34 cellular contexts compared by ENCODE assay signal in the genomic region with DNA sequence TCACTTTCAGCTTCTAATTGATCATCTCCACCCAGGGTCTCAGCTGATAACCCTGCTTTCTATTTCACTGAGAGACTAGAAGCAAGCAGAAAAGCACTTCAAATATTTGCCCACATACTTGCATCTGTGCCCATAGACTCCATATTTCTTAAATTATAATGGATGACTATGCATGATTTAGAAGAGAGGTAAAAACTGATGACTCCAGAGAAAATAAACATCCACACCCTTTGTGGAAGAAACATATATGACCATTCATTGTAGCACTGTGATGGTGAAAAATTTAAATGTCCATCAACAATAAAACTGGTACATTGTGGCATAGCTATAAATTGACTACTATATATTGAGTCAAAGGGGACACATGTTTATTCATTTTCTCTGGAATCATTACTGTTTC. TPM values are rescaled to one million over a fixed set of nuclear protein-coding genes. Genes with fewer than 3 reads are reported as not detected.
DNase-seq lines count a peak whose midpoint lies in the region; ATAC-seq, FAIRE-seq and TF ChIP-seq lines count a peak whose summit lies in the region.
"Had no signal": no experiment of that assay in that cellular context is flagged by ENCODE, and none has a peak within 500 bp of the region (broad histone marks: within the 10 kb centered on the region; RNA-seq: fewer than 3 reads in every experiment).

No MANE protein-coding gene starts in this region.

- H3K9ac ChIP-seq in HepG2 (ENCODE audit: insufficient read depth, low read depth, low read length) (no peak overlapping the region), MM.1S (ENCODE audit: low read length) (no peak overlapping the region), K562 (ENCODE audit: insufficient read depth in 1 of 2, low read depth in 2 of 2, low read length in 2 of 2) (no peak overlapping the region)
- H3K9ac ChIP-seq: BLaER1; BLaER1 treated with 17β-estradiol and CSF1 and Interleukin-3, amounts not matched to agents 10 nM and 100 nM had no signal

- no peaks in the 10 kb centered on the region for H4K20me1 ChIP-seq in HepG2 (ENCODE audit: insufficient read depth, low read length)
- no peaks in the 10 kb centered on the region for H4K20me1 ChIP-seq in MM.1S (ENCODE audit: insufficient read depth, low read length)
- no peaks in the 10 kb centered on the region for H4K20me1 ChIP-seq in K562 (replicated peaks; ENCODE audit: control insufficient read depth, insufficient read depth, low read length)
- H4K20me1 ChIP-seq in hepatocyte (ENCODE audit: insufficient read depth, poor library complexity, severe bottlenecking): no peaks in the 10 kb centered on the region
- H4K20me1 ChIP-seq: BLaER1 had no signal

- H3K36me3 ChIP-seq in HepG2 (replicated peaks in 1 of 2; ENCODE audit: control insufficient read depth in 1 of 2, insufficient read depth in 2 of 2, low read length in 2 of 2) (peaks cover 1 to 5% of the 10 kb centered on the region in 2 experiments; a peak in 1 of 5 replicates), right lobe of liver (no peaks in the 10 kb centered on the region), MM.1S (replicated peaks; ENCODE audit: insufficient read depth, low read length) (no peaks in the 10 kb centered on the region), K562 (ENCODE audit: control insufficient read depth, insufficient read depth, low read length) (peaks cover 19% of the 10 kb centered on the region; the same call in 2 of the 3 replicates), hepatocyte (replicated peaks; ENCODE audit: insufficient read depth, low read depth) (no peaks in the 10 kb centered on the region)
- H3K36me3 ChIP-seq: BE2C; BLaER1; BLaER1 treated with 17β-estradiol and CSF1 and Interleukin-3, amounts not matched to agents 10 nM and 100 nM had no signal

- H3K9me1 ChIP-seq in K562 (ENCODE audit: control insufficient read depth, insufficient read depth, low read length): no peaks in the 10 kb centered on the region

- TF ChIP-seq CTCF in HepG2 (CRISPR knock-in tag; IDR thresholded peaks at IDR 0.05): no peak
- TF ChIP-seq CTCF in right lobe of liver (IDR thresholded peaks at IDR 0.05): no peak
- no peak for TF ChIP-seq CTCF in MM.1S (IDR thresholded peaks at IDR 0.05; ENCODE audit: low read length)
- no peak for TF ChIP-seq CTCF in K562 (IDR thresholded peaks at IDR 0.05 in 2 of 3, conservative IDR thresholded peaks at IDR 0.05 in 1 of 3; ENCODE audit: insufficient read depth in 2 of 3, low read depth in 1 of 3, low read length in 3 of 3)
- TF ChIP-seq CTCF in hepatocyte (IDR thresholded peaks at IDR 0.05; ENCODE audit: poor library complexity): no peak

- no peak for TF ChIP-seq EP300 in HepG2 (IDR thresholded peaks at IDR 0.05; ENCODE audit: low read depth in 2 of 2, low read length in 2 of 2)
- no peak for TF ChIP-seq EP300 in HepG2 (CRISPR knock-in tag; IDR thresholded peaks at IDR 0.05; ENCODE audit: borderline replicate concordance)
- TF ChIP-seq EP300 in K562 (IDR thresholded peaks at IDR 0.05; ENCODE audit: low read length): no peak

- in situ Hi-C loops in HepG2 (cut with HindIII; ENCODE audit: extremely low pct_ligation_motif_present, low pct_unique_long_range_greater_than_20kb) (no loop called here), K562 (cut with MboI) (no loop called here)

- POLR2A ChIA-PET in HepG2 (lab: Yijun Ruan, JAX): interaction anchor here (1.3 kb wide), 1 partner anchor 9 kb away, joined by 6 read pairs; no protein-coding TSS in a partner anchor
- POLR2A ChIA-PET in K562 (lab: Yijun Ruan, JAX): no interaction called here

- H3K27ac ChIP-seq in HepG2 (ENCODE audit: extremely low read length, insufficient read depth, low read length) (no peak overlapping the region), right lobe of liver (no peak overlapping the region), MM.1S (ENCODE audit: low read length) (no peak overlapping the region), K562 (ENCODE audit: extremely low read depth, low read depth, low read length) (no peak overlapping the region), hepatocyte (no peak overlapping the region)
- H3K27ac ChIP-seq: 22Rv1; A549; BLaER1; BLaER1 treated with 17β-estradiol and CSF1 and Interleukin-3, amounts not matched to agents 10 nM and 100 nM; C4-2B had no signal

- H3F3A ChIP-seq in MM.1S (ENCODE audit: insufficient read depth, low read length): 0 out of 2 replicates have a peak, but pooled peaks cover 2% of the 10 kb centered on the region

- no peak for ATAC-seq in HepG2
- ATAC-seq in right lobe of liver: no peak
- no peak for ATAC-seq in K562
- ATAC-seq in GM21447 (IDR thresholded peaks at IDR 0.05; ENCODE audit: unreplicated experiment): no peak
- ATAC-seq: A549; CD8-positive, alpha-beta T cell had no signal

- H3K4me1 ChIP-seq in HepG2 (ENCODE audit: insufficient read depth, low read length) (peaks cover 76% of the 10 kb centered on the region), right lobe of liver (no peaks in the 10 kb centered on the region), MM.1S (ENCODE audit: low read length) (no peaks in the 10 kb centered on the region), K562 (replicated peaks in 1 of 2; ENCODE audit: control insufficient read depth in 2 of 2, insufficient read depth in 2 of 2, low read length in 2 of 2) (no peaks in the 10 kb centered on the region; a peak in 1 of 5 replicates), hepatocyte (ENCODE audit: insufficient read depth) (no peaks in the 10 kb centered on the region)
- H3K4me1 ChIP-seq: BE2C; BLaER1; BLaER1 treated with 17β-estradiol and CSF1 and Interleukin-3, amounts not matched to agents 10 nM and 100 nM; Caco-2 had no signal

- H3K9me3 ChIP-seq in HepG2 (ENCODE audit: low read length) (no peaks in the 10 kb centered on the region), right lobe of liver (no peaks in the 10 kb centered on the region), MM.1S (replicated peaks; ENCODE audit: insufficient read depth, low read length) (no peaks in the 10 kb centered on the region), K562 (replicated peaks; ENCODE audit: control insufficient read depth, insufficient read depth, low read depth, low read length) (peaks cover 4% of the 10 kb centered on the region), hepatocyte (ENCODE audit: low read depth) (no peaks in the 10 kb centered on the region)
- H3K9me3 ChIP-seq: A549, BE2C had no signal

- H3K79me2 ChIP-seq in HepG2 (ENCODE audit: insufficient read depth, low read length): peaks cover 15% of the 10 kb centered on the region
- no peaks in the 10 kb centered on the region for H3K79me2 ChIP-seq in MM.1S (ENCODE audit: low read length)
- H3K79me2 ChIP-seq in K562 (ENCODE audit: control insufficient read depth, insufficient read depth, low read length): no peaks in the 10 kb centered on the region
- peaks cover 14% of the 10 kb centered on the region for H3K79me2 ChIP-seq in hepatocyte

- no peak overlapping the region for H3K4me3 ChIP-seq in HepG2 (replicated peaks in 1 of 3; ENCODE audit: insufficient read depth in 1 of 3, low read depth in 2 of 3, low read length in 3 of 3)
- H3K4me3 ChIP-seq in right lobe of liver: no peak overlapping the region
- no peak overlapping the region for H3K4me3 ChIP-seq in MM.1S (ENCODE audit: low read length)
- no peak overlapping the region for H3K4me3 ChIP-seq in K562
- no peak overlapping the region for H3K4me3 ChIP-seq in hepatocyte
- H3K4me3 ChIP-seq: A549; BLaER1; BLaER1 treated with 17β-estradiol and CSF1 and Interleukin-3, amounts not matched to agents 10 nM and 100 nM had no signal

- H3K9me2 ChIP-seq in MM.1S (replicated peaks; ENCODE audit: insufficient read depth, low read length): no peaks in the 10 kb centered on the region
- H3K9me2 ChIP-seq in hepatocyte (replicated peaks; ENCODE audit: insufficient read depth): no peaks in the 10 kb centered on the region

- FAIRE-seq in HepG2 (lab: Jason Lieb, UNC) (no peak), K562 (lab: Jason Lieb, UNC) (no peak)
- FAIRE-seq: A204.1, A549, D721Med had no signal

- CTCF ChIA-PET in HepG2 (lab: Yijun Ruan, JAX; ENCODE audit: low intra/inter-chr PET ratio, low total read pairs): no interaction called here
- CTCF ChIA-PET in K562 (lab: Yijun Ruan, JAX; ENCODE audit: low intra/inter-chr PET ratio): no interaction called here

- H3K27me3 ChIP-seq in HepG2 (ENCODE audit: control insufficient read depth in 1 of 2, insufficient read depth in 2 of 2, low read length in 2 of 2): no peaks in the 10 kb centered on the region
- no peaks in the 10 kb centered on the region for H3K27me3 ChIP-seq in right lobe of liver
- no peaks in the 10 kb centered on the region for H3K27me3 ChIP-seq in MM.1S (replicated peaks; ENCODE audit: insufficient read depth, low read length)
- H3K27me3 ChIP-seq in K562 (ENCODE audit: control insufficient read depth in 2 of 2, insufficient read depth in 2 of 2, low read length in 2 of 2): no peaks in the 10 kb centered on the region
- no peaks in the 10 kb centered on the region for H3K27me3 ChIP-seq in hepatocyte

- BruUV-seq in HepG2 (replicated peaks; lab: Mats Ljungman, UMichigan): no TSS peak
- no TSS peak for BruUV-seq in K562 (replicated peaks; lab: Mats Ljungman, UMichigan)

- TF ChIP-seq POLR2A in HepG2 (IDR thresholded peaks at IDR 0.05; ENCODE audit: insufficient read depth in 1 of 2, low read depth in 2 of 2, low read length in 2 of 2): no peak
- TF ChIP-seq POLR2A in right lobe of liver (IDR thresholded peaks at IDR 0.05): no peak
- no peak for TF ChIP-seq POLR2A in K562 (conservative IDR thresholded peaks at IDR 0.05)

- TF ChIP-seq RAD21 in HepG2 (CRISPR knock-in tag; IDR thresholded peaks at IDR 0.05): no peak
- TF ChIP-seq RAD21 in K562 (CRISPR knock-in tag; conservative IDR thresholded peaks at IDR 0.05 in 1 of 2, IDR thresholded peaks at IDR 0.05 in 1 of 2): no peak

- H3K4me2 ChIP-seq in HepG2 (ENCODE audit: low read depth, low read length) (no peak overlapping the region), MM.1S (ENCODE audit: low read depth, low read length) (no peak overlapping the region), K562 (ENCODE audit: insufficient read depth, low read length) (no peak overlapping the region), hepatocyte (no peak overlapping the region)
- H3K4me2 ChIP-seq: A549; BLaER1; BLaER1 treated with 17β-estradiol and CSF1 and Interleukin-3, amounts not matched to agents 10 nM and 100 nM had no signal

- H2AFZ ChIP-seq in HepG2 (ENCODE audit: low read length) (no peak overlapping the region), MM.1S (ENCODE audit: low read length) (no peak overlapping the region), K562 (ENCODE audit: low read depth, low read length) (no peak overlapping the region), hepatocyte (no peak overlapping the region)

- no peak for DNase-seq in HepG2 (ENCODE audit: low spot score)
- DNase-seq in right lobe of liver: no peak
- peak; percentile 3 for DNase-seq in MM.1S
- DNase-seq in K562 (ENCODE audit: extremely low read depth in 1 of 4, low spot score in 3 of 4): no peak
- DNase-seq in dedifferentiated amniotic fluid mesenchymal stem cell (ENCODE audit: extremely low spot score): peak; percentile 17
- DNase-seq in UCSD-AML1 (lab: John Stamatoyannopoulos, UW; ENCODE audit: unreplicated experiment): no peak
- DNase-seq in hepatocyte (ENCODE audit: low spot score): no peak
- DNase-seq: 8988T; ACHN; AML-193; BE2C; C1 segment of cervical spinal cord; Caco-2; CD4-positive, alpha-beta memory T cell; CD4-positive, alpha-beta T cell; CD4-positive, CD25-positive, alpha-beta regulatory T cell; CD8-positive, alpha-beta memory T cell; CD8-positive, alpha-beta T cell; COR-L47; DMS 273 treated with DMSO at 0.1 percent for 48 hours; DMS53; DMS79; DMS79 treated with DMSO at 0.1 percent for 48 hours; DND-41; EL had no signal

- intact Hi-C loops in HepG2 (cut with micrococcal nuclease; ENCODE audit: unreplicated experiment): no loop called here
- intact Hi-C loops in right lobe of liver (cut with DNase I): no loop called here
- intact Hi-C loops in K562 (cut with micrococcal nuclease): no loop called here

RNA-seq across cellular contexts. Expression of gene IGF2BP2, which starts 7.1 kb away (rescaled TPM):
- total RNA-seq in HepG2 (2016; rRNA removed; fragmentation: Illumina TruSeq; extraction: Trizol) (46.0 and 46.3 TPM in 2 replicates), right lobe of liver (1 to 10 TPM in 5 of 6 experiments, under 1 TPM in 1; 0.99 to 3.0 (median 1.8) TPM), K562 (2014; rRNA removed) (39.4 and 39.8 TPM in 2 replicates), K562 (2014; rRNA removed; fragmentation: Illumina TruSeq; extraction: Trizol) (31.9 and 35.7 TPM in 2 replicates), K562 (2015; rRNA removed; fragmentation: Illumina TruSeq; extraction: Trizol) (30.5 and 32.3 TPM in 2 replicates), K562 (2021) (57.3 and 59.6 TPM in 2 replicates), hepatocyte (81.5 and 88.9 TPM in 2 replicates)
- total RNA-seq in HepG2 (2016; cell fraction: cytosol; rRNA removed; fragmentation: Illumina TruSeq; extraction: Trizol; ENCODE audit: low read depth): 27.3 and 31.8 TPM in 2 replicates
- 36.6 and 47.1 TPM in 2 replicates for total RNA-seq in HepG2 (2016; cell fraction: insoluble cytoplasmic fraction; rRNA removed; fragmentation: Illumina TruSeq; extraction: Trizol)
- 57.4 and 59.2 TPM in 2 replicates for total RNA-seq in HepG2 (2016; cell fraction: membrane; rRNA removed; fragmentation: Illumina TruSeq; extraction: Trizol)
- total RNA-seq in HepG2 (2016; cell fraction: nucleus; rRNA removed; fragmentation: Illumina TruSeq; extraction: Trizol): 59.9 and 71.5 TPM in 2 replicates
- polyA plus RNA-seq in HepG2 (2011; rRNA removed) (6.5 and 9.5 TPM in 2 replicates), K562 (2011; rRNA removed) (3.4 and 5.2 TPM in 2 replicates), K562 (2014; fragmentation: Illumina TruSeq; extraction: Trizol) (50.0 and 58.5 TPM in 2 replicates), K562 (2014; fragmentation: Nextera tagmentation; extraction: Ambion mirVana) (1 to 10 TPM; 3.2 to 3.5 TPM), K562 (2014; rRNA removed) (21.1 and 27.7 TPM in 2 replicates), hepatocyte (91.8 and 119 TPM in 2 replicates)
- 3.6 and 6.7 TPM in 2 replicates for polyA plus RNA-seq in HepG2 (2011; cell fraction: cytosol; rRNA removed)
- polyA plus RNA-seq in HepG2 (2011; cell fraction: nucleus; rRNA removed): 29.6 and 44.5 TPM in 2 replicates
- polyA plus RNA-seq in HepG2 (2012): 93.3 and 101 TPM in 2 replicates
- 22.3 and 25.9 TPM in 2 replicates for polyA plus RNA-seq in HepG2 (2016; cell fraction: cytosol; fragmentation: Illumina TruSeq; extraction: Trizol; ENCODE audit: low read depth)
- 65.2 and 84.9 TPM in 2 replicates for polyA plus RNA-seq in HepG2 (2016; cell fraction: insoluble cytoplasmic fraction; fragmentation: Illumina TruSeq; extraction: Trizol; ENCODE audit: low read depth)
- polyA plus RNA-seq in HepG2 (2016; cell fraction: membrane; fragmentation: Illumina TruSeq; extraction: Trizol; ENCODE audit: low read depth): 59.1 and 66.3 TPM in 2 replicates
- polyA plus RNA-seq in HepG2 (2016; cell fraction: nucleus; fragmentation: Illumina TruSeq; extraction: Trizol; ENCODE audit: insufficient read depth, low read depth): 115 and 116 TPM in 2 replicates
- 11.7 TPM in 1 of 2 replicates, not detected in the other for polyA minus RNA-seq in HepG2 (2011; rRNA and poly(A)+ RNA removed; ENCODE audit: low replicate concordance)
- 13.2 and 23.5 TPM in 2 replicates for polyA minus RNA-seq in HepG2 (2011; cell fraction: cytosol; rRNA and poly(A)+ RNA removed)
- 110 and 124 TPM in 2 replicates for polyA minus RNA-seq in HepG2 (2011; cell fraction: nucleus; rRNA and poly(A)+ RNA removed)
- total RNA-seq in K562 (2011; cell fraction: chromatin; rRNA removed; ENCODE audit: low replicate concordance): 69.6 and 146 TPM in 2 replicates
- total RNA-seq in K562 (2011; cell fraction: nucleolus; rRNA removed): 23.8 and 33.3 TPM in 2 replicates
- total RNA-seq in K562 (2011; cell fraction: nucleoplasm; rRNA removed): 45.3 and 46.5 TPM in 2 replicates
- 0.95 and 2.9 TPM in 2 replicates for polyA plus RNA-seq in K562 (2011; cell fraction: cytosol; rRNA removed)
- 11.1 and 17.4 TPM in 2 replicates for polyA plus RNA-seq in K562 (2011; cell fraction: nucleus; rRNA removed)
- 32.3 and 35.2 TPM in 2 replicates for polyA plus RNA-seq in K562 (2012)
- 13.0 and 18.7 TPM in 2 replicates for polyA minus RNA-seq in K562 (2011; rRNA and poly(A)+ RNA removed)
- 9.4 and 13.0 TPM in 2 replicates for polyA minus RNA-seq in K562 (2011; cell fraction: cytosol; rRNA and poly(A)+ RNA removed)
- polyA minus RNA-seq in K562 (2011; cell fraction: nucleus; rRNA and poly(A)+ RNA removed): 17.1 and 20.3 TPM in 2 replicates
- total RNA-seq: B cell; CD4-positive, alpha-beta memory T cell; CD8-positive, alpha-beta T cell had no signal
- polyA plus RNA-seq: CD4-positive, alpha-beta memory T cell; CD4-positive, CD25-positive, alpha-beta regulatory T cell; CD8-positive, alpha-beta memory T cell had no signal

Comparison
In these comparisons a context has a peak if more than half of its experiments do, and no peak if none do; other contexts are left out.
1. RNA of gene IGF2BP2, which starts 7.1 kb away (total RNA-seq): 81.5 to 88.9 TPM in hepatocyte, 27.3 to 71.5 TPM in HepG2 and 23.8 to 146 TPM in K562; 0.99 to 3.0 TPM in right lobe of liver; every median in the first group is over 4 times any median in the second.
2. DNase-seq: peak in MM.1S (single experiment) and dedifferentiated amniotic fluid mesenchymal stem cell (single experiment); none in HepG2 (single experiment), right lobe of liver (0 of 3), K562 (0 of 4), UCSD-AML1 (single experiment) and hepatocyte (single experiment).
3. Of the 241 proteins assayed by ChIP-seq in both HepG2 and K562: peak only in HepG2: MAFF; only in K562: MAFG and NFE2; in both: none; in neither: 237; mixed calls (peak in some experiments, not most) for 1.